In genomic region chr19:30887042-30887441, GRCh38 we compare ENCODE assay signal across 19 cellular contexts.
DNase-seq lines count a peak whose midpoint lies in the region; ATAC-seq and TF ChIP-seq lines count a peak whose summit lies in the region.
"Had no signal": no experiment of that assay in that cellular context is flagged by ENCODE, and none has a peak within 500 bp of the region (broad histone marks: within the 10 kb centered on the region; RNA-seq: fewer than 3 reads in every experiment).

No MANE protein-coding gene starts in this region.

- H3K9me3 Mint-ChIP-seq in neural crest cell: no peaks in the 10 kb centered on the region
- no peaks in the 10 kb centered on the region for H3K9me3 Mint-ChIP-seq in T-helper 2 cell treated with Interferon-gamma antibody and Interleukin-4, amounts not matched to agents 5 μg/mL and 100 μg/mL, for 36 hours
- H3K9me3 Mint-ChIP-seq: CD4-positive, alpha-beta memory T cell had no signal

- TF ChIP-seq POLR2A in heart left ventricle (IDR thresholded peaks at IDR 0.05): no peak

- no peaks in the 10 kb centered on the region for H3K36me3 Mint-ChIP-seq in neural crest cell (ENCODE audit: low read depth)
- no peaks in the 10 kb centered on the region for H3K36me3 Mint-ChIP-seq in T-helper 2 cell treated with Interferon-gamma antibody and Interleukin-4, amounts not matched to agents 5 μg/mL and 100 μg/mL, for 36 hours (ENCODE audit: low read depth)
- H3K36me3 Mint-ChIP-seq: CD14-positive monocyte; CD4-positive, alpha-beta memory T cell had no signal

- no peak overlapping the region for H2AK5ac ChIP-seq in mesenchymal stem cell (ENCODE audit: low read length, severe bottlenecking)

- ATAC-seq in heart left ventricle (no peak), GM21367 (IDR thresholded peaks at IDR 0.05; ENCODE audit: unreplicated experiment) (no peak)
- ATAC-seq: A549, GM12878, HCT116, K562 had no signal

- H2BK15ac ChIP-seq in mesenchymal stem cell (ENCODE audit: low read depth, poor library complexity, severe bottlenecking): no peak overlapping the region

- H3K36me3 ChIP-seq in right atrium auricular region (no peaks in the 10 kb centered on the region), heart left ventricle (no peaks in the 10 kb centered on the region), mesenchymal stem cell (ENCODE audit: control insufficient read depth in 1 of 2, insufficient read depth in 2 of 2, low read depth in 1 of 2, low read length in 2 of 2) (no peaks in the 10 kb centered on the region)
- H3K36me3 ChIP-seq: BLaER1 had no signal

- H3K4ac ChIP-seq in mesenchymal stem cell (ENCODE audit: low read depth in 1 of 2, low read length in 2 of 2): no peak overlapping the region

- H4K91ac ChIP-seq in mesenchymal stem cell (ENCODE audit: low read length): no peak overlapping the region

- no peak overlapping the region for H3K9ac ChIP-seq in mesenchymal stem cell (ENCODE audit: low read length)
- H3K9ac ChIP-seq: BLaER1 had no signal

- no peak overlapping the region for H2AFZ ChIP-seq in mesenchymal stem cell (ENCODE audit: low read depth, low read length)

- intact Hi-C loops in heart left ventricle (cut with DNase I): no loop called here

- H3K4me3 Mint-ChIP-seq in neural crest cell: no peak overlapping the region
- no peak overlapping the region for H3K4me3 Mint-ChIP-seq in T-helper 2 cell treated with Interferon-gamma antibody and Interleukin-4, amounts not matched to agents 5 μg/mL and 100 μg/mL, for 36 hours
- H3K4me3 Mint-ChIP-seq: CD14-positive monocyte; CD4-positive, alpha-beta memory T cell; HFFc6 had no signal

- H3K27ac ChIP-seq in right atrium auricular region (no peak overlapping the region), heart left ventricle (no peak overlapping the region), coronary artery (no peak overlapping the region), mesenchymal stem cell (ENCODE audit: low read length, poor library complexity, severe bottlenecking) (no peak overlapping the region)
- H3K27ac ChIP-seq: 22Rv1, A549, BLaER1, HL-60 had no signal

- H3K14ac ChIP-seq in mesenchymal stem cell (ENCODE audit: low read length in 2 of 2): no peak overlapping the region

- H2BK12ac ChIP-seq in mesenchymal stem cell (ENCODE audit: low read length in 2 of 2): no peak overlapping the region

- WGBS in heart left ventricle, 4 donors: 80 to 90% (median 83%) methylated on average over 6 of the region's 6 CpGs
- WGBS in mesenchymal stem cell: 94% methylated on average over 6 of the region's 6 CpGs

- no peaks in the 10 kb centered on the region for H3K4me1 Mint-ChIP-seq in neural crest cell
- no peaks in the 10 kb centered on the region for H3K4me1 Mint-ChIP-seq in T-helper 2 cell treated with Interferon-gamma antibody and Interleukin-4, amounts not matched to agents 5 μg/mL and 100 μg/mL, for 36 hours (ENCODE audit: low read depth)
- H3K4me1 Mint-ChIP-seq: CD4-positive, alpha-beta memory T cell had no signal

- H3K4me2 ChIP-seq in mesenchymal stem cell (ENCODE audit: low read length, poor library complexity, severe bottlenecking): no peak overlapping the region
- H3K4me2 ChIP-seq: A549, BLaER1 had no signal

- TF ChIP-seq CTCF in right atrium auricular region (IDR thresholded peaks at IDR 0.05): no peak
- no peak for TF ChIP-seq CTCF in heart left ventricle (IDR thresholded peaks at IDR 0.05)
- no peak for TF ChIP-seq CTCF in coronary artery (IDR thresholded peaks at IDR 0.05)
- no peak for TF ChIP-seq CTCF in neural crest cell (conservative IDR thresholded peaks at IDR 0.05)

- no peaks in the 10 kb centered on the region for H3K27me3 ChIP-seq in right atrium auricular region
- H3K27me3 ChIP-seq in heart left ventricle: peaks cover 0 to 3% (median 0%) of the 10 kb centered on the region in 9 donors
- peaks cover 0 to 19% of the 10 kb centered on the region in 2 experiments for H3K27me3 ChIP-seq in mesenchymal stem cell (ENCODE audit: control insufficient read depth in 1 of 2, insufficient read depth in 1 of 2, low read length in 2 of 2)
- H3K27me3 ChIP-seq: BLaER1 had no signal

- H2BK5ac ChIP-seq in mesenchymal stem cell (ENCODE audit: low read depth, low read length, poor library complexity, severe bottlenecking): no peak overlapping the region

- no peak overlapping the region for H4K8ac ChIP-seq in mesenchymal stem cell (ENCODE audit: low read length)

- H3K4me3 ChIP-seq in right atrium auricular region (no peak overlapping the region), heart left ventricle (no peak overlapping the region), coronary artery (no peak overlapping the region), mesenchymal stem cell (ENCODE audit: insufficient read depth in 1 of 2, low read depth in 1 of 2, low read length in 2 of 2) (no peak overlapping the region)
- H3K4me3 ChIP-seq: A549, BLaER1, GM12878, K562 had no signal

- DNase-seq in right atrium auricular region (ENCODE audit: low spot score) (peak; percentile 50), heart left ventricle (no peak), coronary artery (ENCODE audit: low spot score) (peak; percentile 45), neural crest cell (ENCODE audit: low read depth, low spot score) (no peak), mesenchymal stem cell (no peak)
- DNase-seq in T-helper 2 cell treated with Interferon-gamma antibody and Interleukin-4, amounts not matched to agents 5 μg/mL and 100 μg/mL, for 36 hours (ENCODE audit: low spot score): no peak
- DNase-seq: Calu3; CD4-positive, alpha-beta memory T cell; DMS79 treated with DMSO at 0.1 percent for 48 hours; HFFc6 had no signal

- H3K79me1 ChIP-seq in mesenchymal stem cell (replicated peaks; ENCODE audit: low read length, poor library complexity, severe bottlenecking): no peaks in the 10 kb centered on the region

- H3K27me3 Mint-ChIP-seq in neural crest cell (ENCODE audit: low read depth): no peaks in the 10 kb centered on the region
- no peaks in the 10 kb centered on the region for H3K27me3 Mint-ChIP-seq in T-helper 2 cell treated with Interferon-gamma antibody and Interleukin-4, amounts not matched to agents 5 μg/mL and 100 μg/mL, for 36 hours (ENCODE audit: low read depth)

- no peaks in the 10 kb centered on the region for H3K9me3 ChIP-seq in right atrium auricular region
- no peaks in the 10 kb centered on the region for H3K9me3 ChIP-seq in heart left ventricle
- H3K9me3 ChIP-seq in mesenchymal stem cell (ENCODE audit: control insufficient read depth, low read length): no peaks in the 10 kb centered on the region
- H3K9me3 ChIP-seq: BLaER1 had no signal

- H3K18ac ChIP-seq in mesenchymal stem cell (ENCODE audit: low read depth in 1 of 2, low read length in 2 of 2): no peak overlapping the region

- no peak overlapping the region for H3K23ac ChIP-seq in mesenchymal stem cell (ENCODE audit: low read length in 2 of 2)

- H3K27ac Mint-ChIP-seq in neural crest cell (ENCODE audit: unreplicated experiment): peak overlapping the region; percentile 81
- H3K27ac Mint-ChIP-seq in T-helper 2 cell treated with Interferon-gamma antibody and Interleukin-4, amounts not matched to agents 5 μg/mL and 100 μg/mL, for 36 hours: no peak overlapping the region
- H3K27ac Mint-ChIP-seq: CD4-positive, alpha-beta memory T cell; HFFc6 had no signal

- H3K4me1 ChIP-seq in right atrium auricular region (peaks cover 0 to 2% of the 10 kb centered on the region in 2 donors), heart left ventricle (peaks cover 0 to 14% (median 0%) of the 10 kb centered on the region in 12 donors), mesenchymal stem cell (ENCODE audit: control insufficient read depth, insufficient read depth, low read depth, low read length) (no peaks in the 10 kb centered on the region)
- H3K4me1 ChIP-seq: A549, BLaER1 had no signal

- no peak overlapping the region for H2BK120ac ChIP-seq in mesenchymal stem cell (ENCODE audit: low read depth, low read length)

Comparison
In these comparisons a context has a peak if more than half of its experiments do, and no peak if none do; other contexts are left out.
1. DNase-seq: peak in right atrium auricular region (single experiment) and coronary artery (single experiment); none in heart left ventricle (0 of 5), neural crest cell (single experiment), T-helper 2 cell treated with Interferon-gamma antibody and Interleukin-4, amounts not matched to agents 5 μg/mL and 100 μg/mL, for 36 hours (single experiment) and mesenchymal stem cell (single experiment).